In the genomic region with DNA sequence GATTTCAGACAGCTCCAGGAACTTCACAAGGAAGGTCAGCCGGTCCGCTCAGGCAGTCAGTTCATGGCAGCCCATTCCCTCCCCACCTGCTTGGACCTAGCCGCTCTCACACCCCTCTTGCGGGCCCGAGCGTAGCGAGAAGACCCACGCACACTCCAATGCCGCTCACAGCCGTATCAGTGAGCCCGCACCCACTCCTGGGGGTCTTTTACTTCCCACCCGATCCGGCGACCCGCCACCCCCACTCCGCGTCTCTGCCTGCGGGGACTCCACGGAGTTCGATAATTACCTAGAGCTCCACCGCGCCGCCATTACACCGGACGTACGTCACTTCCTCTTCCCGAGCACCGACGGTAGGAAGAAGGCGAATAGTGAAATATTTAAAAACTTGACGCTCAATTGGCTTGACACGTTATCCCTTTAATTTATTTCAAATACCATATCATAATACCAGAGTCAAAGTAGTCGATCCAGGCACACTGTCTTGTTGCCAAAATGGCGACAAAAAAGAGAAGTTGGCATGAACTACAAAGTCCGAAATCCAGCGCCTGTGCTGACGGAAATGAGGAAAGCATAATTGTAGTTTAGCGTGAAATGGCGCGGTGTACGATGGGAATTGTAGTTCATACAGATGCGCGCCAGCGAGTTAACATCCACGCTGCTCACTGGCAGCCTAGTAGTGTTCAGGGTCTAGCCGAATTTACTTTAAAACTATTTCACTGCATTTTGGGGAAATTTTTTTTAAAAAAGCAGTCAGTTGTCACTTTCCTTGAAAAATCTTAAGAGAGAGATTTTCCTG, we compare ENCODE assay signal across 1 cellular context.
TF ChIP-seq lines count a peak whose summit lies in the region.

A gene (minus strand): TSS at position 517 of the 799 bp plus-strand sequence. CDS start 13,956 bp downstream, outside the sequence.

TF ChIP-seq in HepG2, 621 proteins besides CTCF, POLR2A, EP300 and RAD21 (continued from another document and continues in another):
- TF ChIP-seq, protein P1, sequence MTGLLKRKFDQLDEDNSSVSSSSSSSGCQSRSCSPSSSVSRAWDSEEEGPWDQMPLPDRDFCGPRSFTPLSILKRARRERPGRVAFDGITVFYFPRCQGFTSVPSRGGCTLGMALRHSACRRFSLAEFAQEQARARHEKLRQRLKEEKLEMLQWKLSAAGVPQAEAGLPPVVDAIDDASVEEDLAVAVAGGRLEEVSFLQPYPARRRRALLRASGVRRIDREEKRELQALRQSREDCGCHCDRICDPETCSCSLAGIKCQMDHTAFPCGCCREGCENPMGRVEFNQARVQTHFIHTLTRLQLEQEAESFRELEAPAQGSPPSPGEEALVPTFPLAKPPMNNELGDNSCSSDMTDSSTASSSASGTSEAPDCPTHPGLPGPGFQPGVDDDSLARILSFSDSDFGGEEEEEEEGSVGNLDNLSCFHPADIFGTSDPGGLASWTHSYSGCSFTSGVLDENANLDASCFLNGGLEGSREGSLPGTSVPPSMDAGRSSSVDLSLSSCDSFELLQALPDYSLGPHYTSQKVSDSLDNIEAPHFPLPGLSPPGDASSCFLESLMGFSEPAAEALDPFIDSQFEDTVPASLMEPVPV (CRISPR knock-in tag; IDR thresholded peaks at IDR 0.05), result peak; percentile 77; the same call in 1 of the 2 replicates
- TF ChIP-seq ZNF143 (CRISPR knock-in tag; IDR thresholded peaks at IDR 0.05) (peak; percentile 99), ZNF329 (CRISPR knock-in tag; IDR thresholded peaks at IDR 0.05; ENCODE audit: low read depth) (0 out of 2 replicates have a peak, but pooled peaks have one; percentile 43), DMAP1 (CRISPR knock-in tag; IDR thresholded peaks at IDR 0.05) (peak; percentile 93), ZNF616 (CRISPR knock-in tag; IDR thresholded peaks at IDR 0.05; ENCODE audit: low read depth) (peak; percentile 83; the same call in 1 of the 2 replicates), HDAC2 (CRISPR knock-in tag; IDR thresholded peaks at IDR 0.05) (peak; percentile 58; the same call in 1 of the 2 replicates), NFKB2 (CRISPR knock-in tag; IDR thresholded peaks at IDR 0.05; ENCODE audit: borderline replicate concordance) (peak; percentile 94), HCFC1 (IDR thresholded peaks at IDR 0.05; ENCODE audit: low read depth, low read length) (peak; percentile 96), FOXK2 (IDR thresholded peaks at IDR 0.05) (no peak), ZNF546 (CRISPR knock-in tag; conservative IDR thresholded peaks at IDR 0.05) (peak; percentile 67; the same call in 1 of the 2 replicates), TCF7 (IDR thresholded peaks at IDR 0.05; ENCODE audit: low read depth) (no peak), ZNF331 (CRISPR knock-in tag; IDR thresholded peaks at IDR 0.05) (peak; percentile 30; the same call in 1 of the 2 replicates), HMG20B (CRISPR knock-in tag; conservative IDR thresholded peaks at IDR 0.05) (peak; percentile 66; the same call in 1 of the 2 replicates), MAFK (conservative IDR thresholded peaks at IDR 0.05 in 1 of 2, IDR thresholded peaks at IDR 0.05 in 1 of 2; ENCODE audit: low read length in 2 of 2) (0 out of 4 replicates have a peak, but pooled peaks of 1 of the 2 experiments have one; percentile 3), ISL2 (CRISPR knock-in tag; IDR thresholded peaks at IDR 0.05) (peak; percentile 58; the same call in 1 of the 2 replicates), SMAD3 (CRISPR knock-in tag; IDR thresholded peaks at IDR 0.05) (peak; percentile 77), NKX3-1 (CRISPR knock-in tag; IDR thresholded peaks at IDR 0.05) (peak; percentile 74), JARID2 (CRISPR knock-in tag; IDR thresholded peaks at IDR 0.05; ENCODE audit: insufficient replicate concordance) (peak; percentile 68), NFE2 (CRISPR knock-in tag; IDR thresholded peaks at IDR 0.05) (0 out of 2 replicates have a peak, but pooled peaks have one; percentile 56), RBFOX2 (IDR thresholded peaks at IDR 0.05; ENCODE audit: low read depth, low read length) (peak; percentile 81), PHF20 (CRISPR knock-in tag; IDR thresholded peaks at IDR 0.05) (peak; percentile 95), ZNF205 (CRISPR knock-in tag; IDR thresholded peaks at IDR 0.05) (peak; percentile 92), MBD4 (IDR thresholded peaks at IDR 0.05; ENCODE audit: borderline replicate concordance, low read length) (no peak), NFYC (CRISPR knock-in tag; IDR thresholded peaks at IDR 0.05) (0 out of 2 replicates have a peak, but pooled peaks have one; percentile 25), ZNF781 (CRISPR knock-in tag; IDR thresholded peaks at IDR 0.05; ENCODE audit: borderline replicate concordance, not compliant biosample characterization) (peak; percentile 80), MED13 (CRISPR knock-in tag; IDR thresholded peaks at IDR 0.05) (peak; percentile 60; the same call in 1 of the 2 replicates), MTA3 (CRISPR knock-in tag; IDR thresholded peaks at IDR 0.05) (peak; percentile 77; the same call in 1 of the 2 replicates), NAIF1 (CRISPR knock-in tag; IDR thresholded peaks at IDR 0.05; ENCODE audit: borderline replicate concordance) (0 out of 2 replicates have a peak, but pooled peaks have one; percentile 10), MEIS2 (CRISPR knock-in tag; IDR thresholded peaks at IDR 0.05) (no peak), ASH2L (IDR thresholded peaks at IDR 0.05; ENCODE audit: insufficient read length, low read depth, low read length) (peak; percentile 100), ZNF619 (CRISPR knock-in tag; IDR thresholded peaks at IDR 0.05) (peak; percentile 92), MIER2 (CRISPR knock-in tag; IDR thresholded peaks at IDR 0.05) (peak; percentile 70; the same call in 1 of the 2 replicates), ZNF10 (CRISPR knock-in tag; IDR thresholded peaks at IDR 0.05; ENCODE audit: borderline replicate concordance, low read depth) (0 out of 2 replicates have a peak, but pooled peaks have one; percentile 86), ZBTB1 (CRISPR knock-in tag; IDR thresholded peaks at IDR 0.05; ENCODE audit: borderline replicate concordance) (0 out of 2 replicates have a peak, but pooled peaks have one; percentile 81), ADNP (CRISPR knock-in tag; IDR thresholded peaks at IDR 0.05) (no peak), BCL6 (CRISPR knock-in tag; IDR thresholded peaks at IDR 0.05) (peak; percentile 45), RARA (CRISPR knock-in tag; IDR thresholded peaks at IDR 0.05) (peak; percentile 23; the same call in 1 of the 2 replicates), ZFP90 (CRISPR knock-in tag; IDR thresholded peaks at IDR 0.05; ENCODE audit: borderline replicate concordance) (peak; percentile 80), FOXK1 (CRISPR knock-in tag; IDR thresholded peaks at IDR 0.05; ENCODE audit: borderline replicate concordance, low read depth) (peak; percentile 86; the same call in 1 of the 2 replicates), PTBP1 (IDR thresholded peaks at IDR 0.05; ENCODE audit: low read depth, low read length, poor library complexity, severe bottlenecking) (peak; percentile 41)
- TF ChIP-seq, protein P2, sequence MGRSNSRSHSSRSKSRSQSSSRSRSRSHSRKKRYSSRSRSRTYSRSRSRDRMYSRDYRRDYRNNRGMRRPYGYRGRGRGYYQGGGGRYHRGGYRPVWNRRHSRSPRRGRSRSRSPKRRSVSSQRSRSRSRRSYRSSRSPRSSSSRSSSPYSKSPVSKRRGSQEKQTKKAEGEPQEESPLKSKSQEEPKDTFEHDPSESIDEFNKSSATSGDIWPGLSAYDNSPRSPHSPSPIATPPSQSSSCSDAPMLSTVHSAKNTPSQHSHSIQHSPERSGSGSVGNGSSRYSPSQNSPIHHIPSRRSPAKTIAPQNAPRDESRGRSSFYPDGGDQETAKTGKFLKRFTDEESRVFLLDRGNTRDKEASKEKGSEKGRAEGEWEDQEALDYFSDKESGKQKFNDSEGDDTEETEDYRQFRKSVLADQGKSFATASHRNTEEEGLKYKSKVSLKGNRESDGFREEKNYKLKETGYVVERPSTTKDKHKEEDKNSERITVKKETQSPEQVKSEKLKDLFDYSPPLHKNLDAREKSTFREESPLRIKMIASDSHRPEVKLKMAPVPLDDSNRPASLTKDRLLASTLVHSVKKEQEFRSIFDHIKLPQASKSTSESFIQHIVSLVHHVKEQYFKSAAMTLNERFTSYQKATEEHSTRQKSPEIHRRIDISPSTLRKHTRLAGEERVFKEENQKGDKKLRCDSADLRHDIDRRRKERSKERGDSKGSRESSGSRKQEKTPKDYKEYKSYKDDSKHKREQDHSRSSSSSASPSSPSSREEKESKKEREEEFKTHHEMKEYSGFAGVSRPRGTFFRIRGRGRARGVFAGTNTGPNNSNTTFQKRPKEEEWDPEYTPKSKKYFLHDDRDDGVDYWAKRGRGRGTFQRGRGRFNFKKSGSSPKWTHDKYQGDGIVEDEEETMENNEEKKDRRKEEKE (IDR thresholded peaks at IDR 0.05), result no peak
- TF ChIP-seq, protein P3, sequence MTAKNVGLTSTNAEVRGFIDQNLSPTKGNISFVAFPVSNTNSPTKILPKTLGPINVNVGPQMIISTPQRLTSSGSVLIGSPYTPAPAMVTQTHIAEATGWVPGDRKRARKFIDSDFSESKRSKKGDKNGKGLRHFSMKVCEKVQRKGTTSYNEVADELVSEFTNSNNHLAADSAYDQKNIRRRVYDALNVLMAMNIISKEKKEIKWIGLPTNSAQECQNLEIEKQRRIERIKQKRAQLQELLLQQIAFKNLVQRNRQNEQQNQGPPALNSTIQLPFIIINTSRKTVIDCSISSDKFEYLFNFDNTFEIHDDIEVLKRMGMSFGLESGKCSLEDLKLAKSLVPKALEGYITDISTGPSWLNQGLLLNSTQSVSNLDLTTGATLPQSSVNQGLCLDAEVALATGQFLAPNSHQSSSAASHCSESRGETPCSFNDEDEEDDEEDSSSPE (CRISPR knock-in tag; IDR thresholded peaks at IDR 0.05), result peak; percentile 69
- TF ChIP-seq, protein P4, sequence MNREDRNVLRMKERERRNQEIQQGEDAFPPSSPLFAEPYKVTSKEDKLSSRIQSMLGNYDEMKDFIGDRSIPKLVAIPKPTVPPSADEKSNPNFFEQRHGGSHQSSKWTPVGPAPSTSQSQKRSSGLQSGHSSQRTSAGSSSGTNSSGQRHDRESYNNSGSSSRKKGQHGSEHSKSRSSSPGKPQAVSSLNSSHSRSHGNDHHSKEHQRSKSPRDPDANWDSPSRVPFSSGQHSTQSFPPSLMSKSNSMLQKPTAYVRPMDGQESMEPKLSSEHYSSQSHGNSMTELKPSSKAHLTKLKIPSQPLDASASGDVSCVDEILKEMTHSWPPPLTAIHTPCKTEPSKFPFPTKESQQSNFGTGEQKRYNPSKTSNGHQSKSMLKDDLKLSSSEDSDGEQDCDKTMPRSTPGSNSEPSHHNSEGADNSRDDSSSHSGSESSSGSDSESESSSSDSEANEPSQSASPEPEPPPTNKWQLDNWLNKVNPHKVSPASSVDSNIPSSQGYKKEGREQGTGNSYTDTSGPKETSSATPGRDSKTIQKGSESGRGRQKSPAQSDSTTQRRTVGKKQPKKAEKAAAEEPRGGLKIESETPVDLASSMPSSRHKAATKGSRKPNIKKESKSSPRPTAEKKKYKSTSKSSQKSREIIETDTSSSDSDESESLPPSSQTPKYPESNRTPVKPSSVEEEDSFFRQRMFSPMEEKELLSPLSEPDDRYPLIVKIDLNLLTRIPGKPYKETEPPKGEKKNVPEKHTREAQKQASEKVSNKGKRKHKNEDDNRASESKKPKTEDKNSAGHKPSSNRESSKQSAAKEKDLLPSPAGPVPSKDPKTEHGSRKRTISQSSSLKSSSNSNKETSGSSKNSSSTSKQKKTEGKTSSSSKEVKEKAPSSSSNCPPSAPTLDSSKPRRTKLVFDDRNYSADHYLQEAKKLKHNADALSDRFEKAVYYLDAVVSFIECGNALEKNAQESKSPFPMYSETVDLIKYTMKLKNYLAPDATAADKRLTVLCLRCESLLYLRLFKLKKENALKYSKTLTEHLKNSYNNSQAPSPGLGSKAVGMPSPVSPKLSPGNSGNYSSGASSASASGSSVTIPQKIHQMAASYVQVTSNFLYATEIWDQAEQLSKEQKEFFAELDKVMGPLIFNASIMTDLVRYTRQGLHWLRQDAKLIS (CRISPR knock-in tag; IDR thresholded peaks at IDR 0.05), result no peak
- TF ChIP-seq, protein P5, sequence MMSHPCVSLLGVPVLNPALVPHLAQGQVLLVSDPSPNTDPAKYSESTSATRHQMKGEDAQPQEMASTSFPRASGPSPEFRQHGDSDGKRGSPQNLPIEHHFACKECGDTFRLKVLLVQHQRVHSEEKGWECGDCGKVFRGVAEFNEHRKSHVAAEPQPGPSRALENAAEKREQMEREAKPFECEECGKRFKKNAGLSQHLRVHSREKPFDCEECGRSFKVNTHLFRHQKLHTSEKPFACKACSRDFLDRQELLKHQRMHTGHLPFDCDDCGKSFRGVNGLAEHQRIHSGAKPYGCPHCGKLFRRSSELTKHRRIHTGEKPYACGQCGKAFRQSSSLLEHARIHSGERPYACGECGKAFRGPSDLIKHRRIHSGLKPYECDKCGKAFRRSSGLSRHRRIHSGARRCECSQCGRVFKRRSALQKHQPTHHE (CRISPR knock-in tag; IDR thresholded peaks at IDR 0.05; ENCODE audit: borderline replicate concordance), result peak; percentile 85; the same call in 1 of the 2 replicates
- TF ChIP-seq, protein P6, sequence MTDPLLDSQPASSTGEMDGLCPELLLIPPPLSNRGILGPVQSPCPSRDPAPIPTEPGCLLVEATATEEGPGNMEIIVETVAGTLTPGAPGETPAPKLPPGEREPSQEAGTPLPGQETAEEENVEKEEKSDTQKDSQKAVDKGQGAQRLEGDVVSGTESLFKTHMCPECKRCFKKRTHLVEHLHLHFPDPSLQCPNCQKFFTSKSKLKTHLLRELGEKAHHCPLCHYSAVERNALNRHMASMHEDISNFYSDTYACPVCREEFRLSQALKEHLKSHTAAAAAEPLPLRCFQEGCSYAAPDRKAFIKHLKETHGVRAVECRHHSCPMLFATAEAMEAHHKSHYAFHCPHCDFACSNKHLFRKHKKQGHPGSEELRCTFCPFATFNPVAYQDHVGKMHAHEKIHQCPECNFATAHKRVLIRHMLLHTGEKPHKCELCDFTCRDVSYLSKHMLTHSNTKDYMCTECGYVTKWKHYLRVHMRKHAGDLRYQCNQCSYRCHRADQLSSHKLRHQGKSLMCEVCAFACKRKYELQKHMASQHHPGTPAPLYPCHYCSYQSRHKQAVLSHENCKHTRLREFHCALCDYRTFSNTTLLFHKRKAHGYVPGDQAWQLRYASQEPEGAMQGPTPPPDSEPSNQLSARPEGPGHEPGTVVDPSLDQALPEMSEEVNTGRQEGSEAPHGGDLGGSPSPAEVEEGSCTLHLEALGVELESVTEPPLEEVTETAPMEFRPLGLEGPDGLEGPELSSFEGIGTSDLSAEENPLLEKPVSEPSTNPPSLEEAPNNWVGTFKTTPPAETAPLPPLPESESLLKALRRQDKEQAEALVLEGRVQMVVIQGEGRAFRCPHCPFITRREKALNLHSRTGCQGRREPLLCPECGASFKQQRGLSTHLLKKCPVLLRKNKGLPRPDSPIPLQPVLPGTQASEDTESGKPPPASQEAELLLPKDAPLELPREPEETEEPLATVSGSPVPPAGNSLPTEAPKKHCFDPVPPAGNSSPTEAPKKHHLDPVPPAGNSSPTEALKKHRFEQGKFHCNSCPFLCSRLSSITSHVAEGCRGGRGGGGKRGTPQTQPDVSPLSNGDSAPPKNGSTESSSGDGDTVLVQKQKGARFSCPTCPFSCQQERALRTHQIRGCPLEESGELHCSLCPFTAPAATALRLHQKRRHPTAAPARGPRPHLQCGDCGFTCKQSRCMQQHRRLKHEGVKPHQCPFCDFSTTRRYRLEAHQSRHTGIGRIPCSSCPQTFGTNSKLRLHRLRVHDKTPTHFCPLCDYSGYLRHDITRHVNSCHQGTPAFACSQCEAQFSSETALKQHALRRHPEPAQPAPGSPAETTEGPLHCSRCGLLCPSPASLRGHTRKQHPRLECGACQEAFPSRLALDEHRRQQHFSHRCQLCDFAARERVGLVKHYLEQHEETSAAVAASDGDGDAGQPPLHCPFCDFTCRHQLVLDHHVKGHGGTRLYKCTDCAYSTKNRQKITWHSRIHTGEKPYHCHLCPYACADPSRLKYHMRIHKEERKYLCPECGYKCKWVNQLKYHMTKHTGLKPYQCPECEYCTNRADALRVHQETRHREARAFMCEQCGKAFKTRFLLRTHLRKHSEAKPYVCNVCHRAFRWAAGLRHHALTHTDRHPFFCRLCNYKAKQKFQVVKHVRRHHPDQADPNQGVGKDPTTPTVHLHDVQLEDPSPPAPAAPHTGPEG (CRISPR knock-in tag; IDR thresholded peaks at IDR 0.05), result peak; percentile 82; the same call in 1 of the 2 replicates
